ENCODE assay signal across 23 cellular contexts in the genomic region with DNA sequence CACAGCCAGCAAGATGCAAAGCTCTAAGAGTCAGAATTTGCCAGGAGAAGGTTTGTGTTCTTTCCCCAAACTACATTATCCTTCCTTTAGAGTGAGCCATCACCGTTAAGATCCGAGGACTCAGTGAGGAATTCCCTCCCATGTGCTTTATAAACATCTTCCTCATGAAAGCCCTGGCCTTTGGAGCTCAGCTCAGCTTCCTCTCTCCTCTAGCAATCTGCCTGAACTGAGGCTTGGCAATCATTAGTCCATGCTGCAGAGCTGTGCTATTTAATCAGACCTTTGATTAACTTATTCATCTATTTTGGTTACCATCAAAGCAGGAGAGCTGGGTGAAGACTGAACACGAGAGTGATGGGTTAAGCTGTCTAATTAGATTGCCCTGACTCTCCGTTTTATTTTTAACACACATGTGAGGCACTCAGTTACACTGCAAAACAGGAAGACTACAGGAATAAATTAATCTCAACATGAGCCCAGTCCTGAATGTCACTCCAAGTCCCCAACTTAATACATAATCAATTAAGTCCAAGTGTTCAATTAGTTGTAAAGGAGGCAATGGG.
DNase-seq lines count a peak whose midpoint lies in the region; ATAC-seq and TF ChIP-seq lines count a peak whose summit lies in the region.
"Had no signal": no experiment of that assay in that cellular context is flagged by ENCODE, and none has a peak within 500 bp of the region (broad histone marks: within the 10 kb centered on the region; RNA-seq: fewer than 3 reads in every experiment).

No MANE protein-coding gene starts in this region.

- ATAC-seq in Right ventricle myocardium superior (ENCODE audit: poor library complexity) (peak; percentile 13), GM18870 (IDR thresholded peaks at IDR 0.05; ENCODE audit: unreplicated experiment) (no peak), GM21619 (IDR thresholded peaks at IDR 0.05; ENCODE audit: unreplicated experiment) (no peak)
- ATAC-seq in stimulated activated memory B cell treated with anti-CD40 and anti-IgM and Interleukin-4, amounts not matched to agents 10 μg/mL and 1 μg/mL and 100 μg/mL, for 72 hours: no peak
- ATAC-seq: lower lobe of right lung had no signal

- peaks cover 3% of the 10 kb centered on the region for H3K9me3 Mint-ChIP-seq in stimulated activated memory B cell treated with anti-CD40 and anti-IgM and Interleukin-4, amounts not matched to agents 10 μg/mL and 1 μg/mL and 100 μg/mL, for 72 hours

- H3K36me3 ChIP-seq in OCI-LY3 (replicated peaks; ENCODE audit: low read depth, low read length) (peaks cover 3% of the 10 kb centered on the region), sigmoid colon (no peaks in the 10 kb centered on the region)
- H3K36me3 ChIP-seq: lower lobe of right lung, MG63, SJSA1, upper lobe of left lung had no signal

- TF ChIP-seq POLR2A in sigmoid colon (IDR thresholded peaks at IDR 0.05): no peak

- H3K27ac Mint-ChIP-seq in stimulated activated memory B cell treated with anti-CD40 and anti-IgM and Interleukin-4, amounts not matched to agents 10 μg/mL and 1 μg/mL and 100 μg/mL, for 72 hours: peak overlapping the region; percentile 94
- H3K27ac Mint-ChIP-seq: activated CD8-positive, alpha-beta memory T cell treated with anti-CD3 and anti-CD28 coated beads, Interleukin-2, amount 10 ng/mL, durations not matched to agents 7 days and 5 days had no signal

- intact Hi-C loops in Right ventricle myocardium superior (cut with DNase I): no loop called here
- intact Hi-C loops in cardiac septum (cut with DNase I): no loop called here
- intact Hi-C loops in sigmoid colon (cut with DNase I): no loop called here

- peak overlapping the region; percentile 65 for H3K4me3 ChIP-seq in OCI-LY3 (ENCODE audit: low read length)
- H3K4me3 ChIP-seq in sigmoid colon: no peak overlapping the region
- H3K4me3 ChIP-seq: lower lobe of right lung, MG63, SJSA1, upper lobe of left lung had no signal

- H3K36me3 Mint-ChIP-seq in stimulated activated memory B cell treated with anti-CD40 and anti-IgM and Interleukin-4, amounts not matched to agents 10 μg/mL and 1 μg/mL and 100 μg/mL, for 72 hours: peaks cover 7% of the 10 kb centered on the region
- H3K36me3 Mint-ChIP-seq: activated CD8-positive, alpha-beta memory T cell treated with anti-CD3 and anti-CD28 coated beads, Interleukin-2, amount 10 ng/mL, durations not matched to agents 7 days and 5 days; CD4-positive, CD25-positive, alpha-beta regulatory T cell; naive thymus-derived CD8-positive, alpha-beta T cell had no signal

- H3K4me2 ChIP-seq in OCI-LY3 (ENCODE audit: low read length): peak overlapping the region; percentile 75

- H3K27ac ChIP-seq in OCI-LY3 (ENCODE audit: low read length) (no peak overlapping the region), sigmoid colon (no peak overlapping the region)
- H3K27ac ChIP-seq: lower lobe of right lung, SJSA1, upper lobe of left lung had no signal

- no peaks in the 10 kb centered on the region for H3K27me3 ChIP-seq in OCI-LY3 (ENCODE audit: low read depth, low read length)
- H3K27me3 ChIP-seq in sigmoid colon: no peaks in the 10 kb centered on the region
- H3K27me3 ChIP-seq: MG63, SJSA1, upper lobe of left lung had no signal

- H3K4me1 Mint-ChIP-seq in stimulated activated memory B cell treated with anti-CD40 and anti-IgM and Interleukin-4, amounts not matched to agents 10 μg/mL and 1 μg/mL and 100 μg/mL, for 72 hours: peaks cover 85% of the 10 kb centered on the region
- H3K4me1 Mint-ChIP-seq: CD4-positive, CD25-positive, alpha-beta regulatory T cell had no signal

- H3K4me3 Mint-ChIP-seq in stimulated activated memory B cell treated with anti-CD40 and anti-IgM and Interleukin-4, amounts not matched to agents 10 μg/mL and 1 μg/mL and 100 μg/mL, for 72 hours: peak overlapping the region; percentile 73
- H3K4me3 Mint-ChIP-seq: activated CD8-positive, alpha-beta memory T cell treated with anti-CD3 and anti-CD28 coated beads, Interleukin-2, amount 10 ng/mL, durations not matched to agents 7 days and 5 days; CD4-positive, CD25-positive, alpha-beta regulatory T cell had no signal

- H3K9me3 ChIP-seq in OCI-LY3 (ENCODE audit: insufficient read depth, low read length) (no peaks in the 10 kb centered on the region), sigmoid colon (no peaks in the 10 kb centered on the region)
- H3K9me3 ChIP-seq: lower lobe of right lung, MG63, SJSA1, upper lobe of left lung had no signal

- WGBS in sigmoid colon, 2 donors: 36 to 70% methylated on average over 4 of the region's 4 CpGs

- no peaks in the 10 kb centered on the region for H3K27me3 Mint-ChIP-seq in stimulated activated memory B cell treated with anti-CD40 and anti-IgM and Interleukin-4, amounts not matched to agents 10 μg/mL and 1 μg/mL and 100 μg/mL, for 72 hours
- H3K27me3 Mint-ChIP-seq: activated CD8-positive, alpha-beta memory T cell treated with anti-CD3 and anti-CD28 coated beads, Interleukin-2, amount 10 ng/mL, durations not matched to agents 7 days and 5 days had no signal

- no peak for DNase-seq in Right ventricle myocardium superior
- DNase-seq in cardiac septum (ENCODE audit: low spot score): no peak
- DNase-seq in kidney tubule cell (ENCODE audit: low spot score): peak; percentile 47
- DNase-seq in sigmoid colon: no peak
- DNase-seq: activated CD8-positive, alpha-beta memory T cell treated with anti-CD3 and anti-CD28 coated beads, Interleukin-2, amount 10 ng/mL, durations not matched to agents 7 days and 5 days; activated gamma-delta T cell; aorta; CD4-positive, CD25-positive, alpha-beta regulatory T cell; foreskin fibroblast; lower lobe of right lung; MG63; NCI-H1930; NCI-H510A; OCI-M1; stimulated activated naive CD4-positive, alpha-beta T cell treated with Interleukin-2 at 50 U/mL for 16 hours; T-helper 9 cell; upper lobe of left lung had no signal

- TF ChIP-seq CTCF in OCI-LY3 (IDR thresholded peaks at IDR 0.05; ENCODE audit: low read depth, low read length): no peak
- TF ChIP-seq CTCF in sigmoid colon (IDR thresholded peaks at IDR 0.05): no peak

- peaks cover 66% of the 10 kb centered on the region for H3K4me1 ChIP-seq in OCI-LY3 (ENCODE audit: low read length)
- H3K4me1 ChIP-seq in sigmoid colon: peaks cover 0 to 12% (median 9%) of the 10 kb centered on the region in 4 donors
- H3K4me1 ChIP-seq: lower lobe of right lung, SJSA1 had no signal

- H4K20me1 ChIP-seq in OCI-LY3 (ENCODE audit: insufficient read depth, low read length): no peaks in the 10 kb centered on the region

- no peaks in the 10 kb centered on the region for H3K79me2 ChIP-seq in OCI-LY3 (ENCODE audit: low read length)

- H3K9ac ChIP-seq in OCI-LY3 (ENCODE audit: low read length): no peak overlapping the region

- no peak for TF ChIP-seq EP300 in sigmoid colon (IDR thresholded peaks at IDR 0.05)

- H2AFZ ChIP-seq in OCI-LY3 (ENCODE audit: low read depth, low read length): no peak overlapping the region
